In the genomic region with DNA sequence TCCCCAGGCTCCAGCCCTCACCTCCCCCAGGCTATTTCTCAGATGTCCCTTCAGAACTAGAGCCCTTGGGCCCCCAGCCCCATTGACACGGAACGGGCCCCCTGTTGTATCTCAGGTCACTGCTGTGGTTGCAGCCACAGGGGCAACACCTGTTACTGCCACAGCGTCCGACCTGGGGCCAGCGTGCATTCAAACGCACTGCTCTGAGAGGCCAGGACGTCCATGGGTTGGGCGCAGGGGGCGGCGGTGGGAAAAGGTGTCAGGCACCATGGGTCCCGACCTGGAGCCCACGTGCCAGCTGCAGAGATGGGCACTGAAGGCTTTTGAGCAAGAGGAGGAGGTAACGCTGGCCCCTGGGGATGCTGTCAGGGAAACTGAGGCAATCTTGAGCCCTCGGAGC, we compare ENCODE assay signal across 25 cellular contexts. TPM values are rescaled to one million over a fixed set of nuclear protein-coding genes. Genes with fewer than 3 reads are reported as not detected.
DNase-seq lines count a peak whose midpoint lies in the region; ATAC-seq, FAIRE-seq and TF ChIP-seq lines count a peak whose summit lies in the region.
"Had no signal": no experiment of that assay in that cellular context is flagged by ENCODE, and none has a peak within 500 bp of the region (broad histone marks: within the 10 kb centered on the region; RNA-seq: fewer than 3 reads in every experiment).

No MANE protein-coding gene starts in this region.

- no peaks in the 10 kb centered on the region for H3K9me3 Mint-ChIP-seq in activated T-cell treated with anti-CD3 and anti-CD28 coated beads, Interleukin-2, amount 50 U/mL, for 24 hours
- H3K9me3 Mint-ChIP-seq: CD4-positive, CD25-positive, alpha-beta regulatory T cell; CD8-positive, alpha-beta memory T cell had no signal

- H3K36me3 Mint-ChIP-seq in activated T-cell treated with anti-CD3 and anti-CD28 coated beads, Interleukin-2, amount 50 U/mL, for 24 hours (ENCODE audit: low read depth): peaks cover 41% of the 10 kb centered on the region

- no peaks in the 10 kb centered on the region for H3K27me3 Mint-ChIP-seq in activated T-cell treated with anti-CD3 and anti-CD28 coated beads, Interleukin-2, amount 50 U/mL, for 24 hours
- H3K27me3 Mint-ChIP-seq: CD4-positive, alpha-beta memory T cell; CD4-positive, CD25-positive, alpha-beta regulatory T cell; CD8-positive, alpha-beta memory T cell had no signal

- H3K4me1 ChIP-seq in PC-3 (ENCODE audit: insufficient read depth, low read length): peaks cover 12% of the 10 kb centered on the region
- H3K4me1 ChIP-seq in kidney (ENCODE audit: control insufficient read depth in 1 of 2, insufficient read depth in 1 of 2, low read depth in 1 of 2, low read length in 2 of 2): no peaks in the 10 kb centered on the region
- H3K4me1 ChIP-seq: A549, BE2C had no signal

- TF ChIP-seq CTCF in PC-3 (conservative IDR thresholded peaks at IDR 0.05; ENCODE audit: low read depth, low read length): no peak
- TF ChIP-seq CTCF in kidney (IDR thresholded peaks at IDR 0.05; ENCODE audit: borderline replicate concordance, extremely low read depth, insufficient read depth): no peak

- H3K9me3 ChIP-seq in PC-3 (ENCODE audit: low read length) (no peaks in the 10 kb centered on the region), kidney (ENCODE audit: control insufficient read depth in 1 of 2, low read length in 2 of 2) (no peaks in the 10 kb centered on the region)
- H3K9me3 ChIP-seq: A549, BE2C, BLaER1 had no signal

- no peaks in the 10 kb centered on the region for H3K27me3 ChIP-seq in PC-3 (ENCODE audit: low read length)
- H3K27me3 ChIP-seq: BE2C, BLaER1 had no signal

- no peak for FAIRE-seq in kidney (lab: Jason Lieb, UNC)
- FAIRE-seq: A549, GM12878, GM12892, GM18507 had no signal

- H3K4me2 ChIP-seq in PC-3 (ENCODE audit: low read length): no peak overlapping the region
- H3K4me2 ChIP-seq: A549, BLaER1 had no signal

- no peaks in the 10 kb centered on the region for H4K20me1 ChIP-seq in PC-3 (ENCODE audit: low read length)

- H3F3A ChIP-seq in PC-3 (ENCODE audit: low read length, unreplicated experiment): no peaks in the 10 kb centered on the region

- no peak for DNase-seq in activated T-cell treated with anti-CD3 and anti-CD28 coated beads, Interleukin-2, amount 50 U/mL, for 24 hours
- no peak for DNase-seq in activated T-cell treated with anti-CD3 and anti-CD28 coated beads, Interleukin-2, amount 50 U/mL, for 1 hour
- DNase-seq in PC-3 (no peak), kidney (peak; percentile 76), NCI-H1436 treated with DMSO at 0.1 percent for 48 hours (lab: John Stamatoyannopoulos, UW) (no peak), cortex of kidney (lab: John Stamatoyannopoulos, UW) (no peak)
- DNase-seq: BE2C; C1 segment of cervical spinal cord; CD4-positive, alpha-beta memory T cell; CD4-positive, CD25-positive, alpha-beta regulatory T cell; CD8-positive, alpha-beta memory T cell; COR-L47; DMS 273 treated with DMSO at 0.1 percent for 48 hours; DMS153; DMS53; DMS79; DND-41; GDM1 had no signal

- H3K9ac ChIP-seq in PC-3 (ENCODE audit: low read length): peak overlapping the region; percentile 38; the same call in 1 of the 2 replicates
- no peak overlapping the region for H3K9ac ChIP-seq in kidney (ENCODE audit: low read length in 2 of 2)
- H3K9ac ChIP-seq: BLaER1 had no signal

- no TSS peak for BruUV-seq in PC-3 (replicated peaks; lab: Mats Ljungman, UMichigan)

- no peak for ATAC-seq in PC-3
- ATAC-seq: A549, GM12878 had no signal

- H3K4me3 ChIP-seq in PC-3 (ENCODE audit: low read length) (no peak overlapping the region), kidney (ENCODE audit: low read length in 2 of 2) (no peak overlapping the region)
- H3K4me3 ChIP-seq: A549, BLaER1, GM12878 had no signal

- CTCF ChIA-PET in PC-3 (lab: Charles Lee): no interaction called here

- H3K79me2 ChIP-seq in PC-3 (ENCODE audit: low read length): no peaks in the 10 kb centered on the region

- peak overlapping the region; percentile 80 for H3K27ac ChIP-seq in PC-3 (ENCODE audit: low read length)
- no peak overlapping the region for H3K27ac ChIP-seq in kidney (ENCODE audit: low read depth in 2 of 2, low read length in 2 of 2)
- H3K27ac ChIP-seq: 22Rv1, A549 had no signal

- POLR2A ChIA-PET in PC-3 (lab: Charles Lee; ENCODE audit: unreplicated experiment): no interaction called here

- H3K27ac Mint-ChIP-seq in activated T-cell treated with anti-CD3 and anti-CD28 coated beads, Interleukin-2, amount 50 U/mL, for 24 hours: peak overlapping the region; percentile 29
- H3K27ac Mint-ChIP-seq: CD14-positive monocyte; CD4-positive, alpha-beta memory T cell; CD4-positive, CD25-positive, alpha-beta regulatory T cell had no signal

- H2AFZ ChIP-seq in PC-3 (ENCODE audit: low read length): no peak overlapping the region

- no peaks in the 10 kb centered on the region; the same call in 1 of the 2 replicates for H3K36me3 ChIP-seq in PC-3 (ENCODE audit: low read depth, low read length)
- H3K36me3 ChIP-seq in kidney (ENCODE audit: control insufficient read depth in 1 of 2, insufficient read depth in 2 of 2, low read length in 2 of 2): peaks cover 2 to 14% of the 10 kb centered on the region in 2 donors
- H3K36me3 ChIP-seq: BE2C had no signal

- intact Hi-C loops in PC-3 (cut with micrococcal nuclease): no loop called here
- intact Hi-C loops in kidney (cut with DNase I): no loop called here

- H3K9me2 ChIP-seq in PC-3 (replicated peaks; ENCODE audit: low read length): no peaks in the 10 kb centered on the region

- no peak overlapping the region for H3K4me3 Mint-ChIP-seq in activated T-cell treated with anti-CD3 and anti-CD28 coated beads, Interleukin-2, amount 50 U/mL, for 24 hours
- H3K4me3 Mint-ChIP-seq: CD14-positive monocyte; CD4-positive, alpha-beta memory T cell; CD4-positive, CD25-positive, alpha-beta regulatory T cell; CD8-positive, alpha-beta memory T cell had no signal

- peaks cover 4% of the 10 kb centered on the region for H3K4me1 Mint-ChIP-seq in activated T-cell treated with anti-CD3 and anti-CD28 coated beads, Interleukin-2, amount 50 U/mL, for 24 hours (ENCODE audit: low read depth)
- H3K4me1 Mint-ChIP-seq: CD4-positive, CD25-positive, alpha-beta regulatory T cell had no signal

RNA-seq across cellular contexts. Expression of gene FAAP20, which starts 13.3 kb away (rescaled TPM):
- 114 and 148 TPM in 2 replicates for total RNA-seq in PC-3 (2014; rRNA removed)
- 69.0 TPM for total RNA-seq in kidney
- 109 TPM for polyA plus RNA-seq in kidney (ENCODE audit: insufficient read depth, low read depth, low replicate concordance)

RNA-seq across cellular contexts. Expression of gene SKI, which starts 46.8 kb away (rescaled TPM):
- total RNA-seq in PC-3 (2014; rRNA removed) (28.3 and 61.7 TPM in 2 replicates), kidney (78.6 TPM)
- polyA plus RNA-seq in kidney (ENCODE audit: insufficient read depth, low read depth, low replicate concordance): 9.2 TPM
